ENCODE assay signal across 25 cellular contexts in the genomic region with DNA sequence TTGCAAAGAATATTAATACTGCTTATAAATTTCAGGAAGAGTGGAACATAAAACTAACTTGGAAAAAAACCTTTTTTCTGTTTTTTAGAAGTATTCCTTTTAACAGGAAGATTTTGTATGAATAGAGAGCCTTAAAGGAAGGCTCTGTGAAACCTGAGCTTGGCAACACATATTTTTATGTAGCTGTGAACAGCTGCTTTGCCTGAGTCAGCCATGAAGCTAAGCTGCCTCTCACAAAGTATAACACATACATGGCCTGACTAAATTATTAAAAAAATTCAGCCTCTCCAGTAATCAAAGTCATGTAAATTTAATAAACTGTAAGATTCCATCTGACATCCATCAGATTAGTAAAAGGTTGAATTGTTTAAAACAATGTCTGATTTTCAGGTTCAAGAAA.
"Had no signal": no experiment of that assay in that cellular context is flagged by ENCODE, and none has a peak within 500 bp of the region (broad histone marks: within the 10 kb centered on the region; RNA-seq: fewer than 3 reads in every experiment).

No MANE protein-coding gene starts in this region.

- ATAC-seq: activated CD4-positive, alpha-beta T cell treated with anti-CD3 and anti-CD28 coated beads for 36 hours; activated CD8-positive, alpha-beta memory T cell treated with anti-CD3 and anti-CD28 coated beads, Interleukin-2, amount 10 ng/mL, durations not matched to agents 7 days and 5 days; activated CD8-positive, alpha-beta T cell treated with anti-CD3 and anti-CD28 coated beads, Interleukin-2, amount 10 ng/mL, durations not matched to agents 7 days and 5 days; activated naive CD8-positive, alpha-beta T cell treated with anti-CD3 and anti-CD28 coated beads, Interleukin-2, amount 50 U/mL, for 24 hours had no signal

- H3K4me3 ChIP-seq: ascending aorta, breast epithelium, cardiac muscle cell, colonic mucosa had no signal

- H3K27ac ChIP-seq: ascending aorta, breast epithelium, cardiac muscle cell, colonic mucosa, epithelial cell of prostate had no signal

- H3K36me3 ChIP-seq: ascending aorta, breast epithelium, cardiac muscle cell, colonic mucosa had no signal

- H3K9me3 ChIP-seq: ascending aorta, breast epithelium, colonic mucosa had no signal

- H3K4me1 ChIP-seq: ascending aorta, breast epithelium, colonic mucosa had no signal

- DNase-seq: activated CD4-positive, alpha-beta memory T cell treated with anti-CD3 and anti-CD28 coated beads for 36 hours; activated CD4-positive, alpha-beta T cell treated with anti-CD3 and anti-CD28 coated beads for 36 hours; activated CD4-positive, alpha-beta T cell treated with anti-CD3 and anti-CD28 coated beads, Interleukin-2, amount 10 ng/mL, durations not matched to agents 24 days and 14 days; activated CD4-positive, CD25-positive, alpha-beta regulatory T cell; activated CD4-positive, CD25-positive, alpha-beta regulatory T cell treated with anti-CD3 and anti-CD28 coated beads, Interleukin-2, amount 50 U/mL, for 72 hours; activated CD8-positive, alpha-beta memory T cell treated with anti-CD3 and anti-CD28 coated beads, Interleukin-2, amount 10 ng/mL, durations not matched to agents 7 days and 5 days; activated CD8-positive, alpha-beta memory T cell treated with anti-CD3 and anti-CD28 coated beads, Interleukin-2, amount 50 U/mL, for 4 hours; activated CD8-positive, alpha-beta T cell treated with anti-CD3 and anti-CD28 coated beads, Interleukin-2, amount 10 ng/mL, durations not matched to agents 7 days and 5 days; activated effector memory CD4-positive, alpha-beta T cell treated with anti-CD3 and anti-CD28 coated beads, Interleukin-2, amount 50 U/mL, for 16 hours; activated naive CD4-positive, alpha-beta T cell treated with anti-CD3 and anti-CD28 coated beads for 36 hours; activated naive CD8-positive, alpha-beta T cell treated with anti-CD3 and anti-CD28 coated beads for 36 hours; activated naive CD8-positive, alpha-beta T cell treated with anti-CD3 and anti-CD28 coated beads, Interleukin-2, amount 50 U/mL, for 24 hours; activated T-cell treated with anti-CD3 and anti-CD28 coated beads, Interleukin-2, amount 50 U/mL, for 1 hour; activated T-cell treated with anti-CD3 and anti-CD28 coated beads, Interleukin-2, amount 50 U/mL, for 48 hours; central memory CD4-positive, alpha-beta T cell; cerebellar nuclear complex; colonic mucosa; effector CD8-positive, alpha-beta T cell; foreskin fibroblast; head of caudate nucleus; T-helper 2 cell had no signal

- H3K27me3 ChIP-seq: ascending aorta, breast epithelium, cardiac muscle cell, colonic mucosa had no signal
